ENCODE assay signal across 26 cellular contexts in genomic region chr13:33452873-33453558, GRCh38.
DNase-seq lines count a peak whose midpoint lies in the region; ATAC-seq and TF ChIP-seq lines count a peak whose summit lies in the region.
"Had no signal": no experiment of that assay in that cellular context is flagged by ENCODE, and none has a peak within 500 bp of the region (broad histone marks: within the 10 kb centered on the region; RNA-seq: fewer than 3 reads in every experiment).

No MANE protein-coding gene starts in this region.

- peak in 3 of 4 donors; percentile 10 to 66 (median 47) for TF ChIP-seq EP300 in sigmoid colon (IDR thresholded peaks at IDR 0.05)

- H3K27ac Mint-ChIP-seq in type B pancreatic cell: no peak overlapping the region
- no peak overlapping the region for H3K27ac Mint-ChIP-seq in stimulated activated effector memory CD8-positive, alpha-beta T cell treated with anti-CD3 and anti-CD28 coated beads, Interleukin-12 subunit alpha, Interleukin-12 subunit beta, amount 100 ng/mL, for 72 hours
- H3K27ac Mint-ChIP-seq: activated naive CD4-positive, alpha-beta T cell treated with anti-CD3 and anti-CD28 coated beads, Interleukin-2, amount 10 ng/mL, durations not matched to agents 7 days and 5 days; activated T-helper 1 cell treated with anti-CD3 and anti-CD28 coated beads, Interleukin-12 subunit alpha, Interleukin-12 subunit beta, Interleukin-2, Interleukin-4 antibody, amounts not matched to agents 30 ng/mL and 10 ng/mL and 1 ng/mL, durations not matched to agents 14 hours and 24 hours and 36 hours; immature natural killer cell; neural progenitor cell; WTC11 had no signal

- no peaks in the 10 kb centered on the region for H3K9me3 ChIP-seq in right cardiac atrium (ENCODE audit: control insufficient read depth, low read length)
- no peaks in the 10 kb centered on the region for H3K9me3 ChIP-seq in sigmoid colon

- H3K4me1 ChIP-seq in right cardiac atrium (ENCODE audit: control insufficient read depth, insufficient read depth, low read length): peaks cover 3% of the 10 kb centered on the region
- H3K4me1 ChIP-seq in sigmoid colon: peaks cover 0 to 44% (median 32%) of the 10 kb centered on the region in 4 donors
- H3K4me1 ChIP-seq: neural progenitor cell had no signal

- H3K36me3 ChIP-seq in sigmoid colon: no peaks in the 10 kb centered on the region
- H3K36me3 ChIP-seq: cardiac muscle cell, neural progenitor cell had no signal

- intact Hi-C loops in Right ventricle myocardium inferior (cut with DNase I): no loop called here
- intact Hi-C loops in cardiac septum (cut with DNase I): no loop called here
- intact Hi-C loops in right cardiac atrium (cut with DNase I): no loop called here
- intact Hi-C loops in sigmoid colon (cut with DNase I): loop anchor here (5.0 kb wide), 1 partner anchor 84 kb away; no protein-coding TSS in a partner anchor

- H3K27ac ChIP-seq in right cardiac atrium (ENCODE audit: low read length): peak overlapping the region; percentile 58
- peak overlapping the region in 3 of 4 donors; percentile 60 to 73 (median 69) for H3K27ac ChIP-seq in sigmoid colon
- H3K27ac ChIP-seq: 22Rv1, cardiac muscle cell, neural progenitor cell had no signal

- 43% methylated on average over 2 of the region's 2 CpGs for WGBS in right cardiac atrium
- WGBS in sigmoid colon, 2 donors: 77 to 86% methylated on average over 2 of the region's 2 CpGs

- H3K27me3 ChIP-seq in right cardiac atrium (ENCODE audit: control insufficient read depth, insufficient read depth): no peaks in the 10 kb centered on the region
- no peaks in the 10 kb centered on the region for H3K27me3 ChIP-seq in sigmoid colon
- H3K27me3 ChIP-seq: cardiac muscle cell, hepatocyte, neural progenitor cell had no signal

- ATAC-seq in Right ventricle myocardium inferior (peak; percentile 85), right cardiac atrium (peak; percentile 66 to 88)
- ATAC-seq in stimulated activated effector memory CD8-positive, alpha-beta T cell treated with anti-CD3 and anti-CD28 coated beads, Interleukin-12 subunit alpha, Interleukin-12 subunit beta, amount 100 ng/mL, for 72 hours: no peak
- ATAC-seq: WTC11 had no signal

- H3K27me3 Mint-ChIP-seq in type B pancreatic cell: no peaks in the 10 kb centered on the region
- H3K27me3 Mint-ChIP-seq: activated naive CD4-positive, alpha-beta T cell treated with anti-CD3 and anti-CD28 coated beads, Interleukin-2, amount 10 ng/mL, durations not matched to agents 7 days and 5 days had no signal

- no peak overlapping the region for H3K4me3 Mint-ChIP-seq in type B pancreatic cell
- H3K4me3 Mint-ChIP-seq in stimulated activated effector memory CD8-positive, alpha-beta T cell treated with anti-CD3 and anti-CD28 coated beads, Interleukin-12 subunit alpha, Interleukin-12 subunit beta, amount 100 ng/mL, for 72 hours: no peak overlapping the region
- H3K4me3 Mint-ChIP-seq: activated naive CD4-positive, alpha-beta T cell treated with anti-CD3 and anti-CD28 coated beads, Interleukin-2, amount 10 ng/mL, durations not matched to agents 7 days and 5 days; activated T-helper 1 cell treated with anti-CD3 and anti-CD28 coated beads, Interleukin-12 subunit alpha, Interleukin-12 subunit beta, Interleukin-2, Interleukin-4 antibody, amounts not matched to agents 30 ng/mL and 10 ng/mL and 1 ng/mL, durations not matched to agents 14 hours and 24 hours and 36 hours; immature natural killer cell; neural progenitor cell; WTC11 had no signal

- H3K36me3 Mint-ChIP-seq in type B pancreatic cell: no peaks in the 10 kb centered on the region
- H3K36me3 Mint-ChIP-seq in stimulated activated effector memory CD8-positive, alpha-beta T cell treated with anti-CD3 and anti-CD28 coated beads, Interleukin-12 subunit alpha, Interleukin-12 subunit beta, amount 100 ng/mL, for 72 hours: no peaks in the 10 kb centered on the region
- H3K36me3 Mint-ChIP-seq: activated naive CD4-positive, alpha-beta T cell treated with anti-CD3 and anti-CD28 coated beads, Interleukin-2, amount 10 ng/mL, durations not matched to agents 7 days and 5 days; immature natural killer cell; neural progenitor cell; WTC11 had no signal

- no peaks in the 10 kb centered on the region for H3K9me3 Mint-ChIP-seq in type B pancreatic cell
- H3K9me3 Mint-ChIP-seq in stimulated activated effector memory CD8-positive, alpha-beta T cell treated with anti-CD3 and anti-CD28 coated beads, Interleukin-12 subunit alpha, Interleukin-12 subunit beta, amount 100 ng/mL, for 72 hours: no peaks in the 10 kb centered on the region
- H3K9me3 Mint-ChIP-seq: activated naive CD4-positive, alpha-beta T cell treated with anti-CD3 and anti-CD28 coated beads, Interleukin-2, amount 10 ng/mL, durations not matched to agents 7 days and 5 days; activated T-helper 1 cell treated with anti-CD3 and anti-CD28 coated beads, Interleukin-12 subunit alpha, Interleukin-12 subunit beta, Interleukin-2, Interleukin-4 antibody, amounts not matched to agents 30 ng/mL and 10 ng/mL and 1 ng/mL, durations not matched to agents 14 hours and 24 hours and 36 hours; neural progenitor cell had no signal

- TF ChIP-seq POLR2A in sigmoid colon (IDR thresholded peaks at IDR 0.05): no peak

- DNase-seq in Right ventricle myocardium inferior (ENCODE audit: missing footprints): no peak
- DNase-seq in cardiac septum (ENCODE audit: low spot score): no peak
- no peak for DNase-seq in right cardiac atrium
- DNase-seq in sigmoid colon: peak; percentile 73
- no peak for DNase-seq in iPS-NIHi11 (ENCODE audit: low spot score)
- DNase-seq in mesenteric fat pad (ENCODE audit: low spot score): no peak
- DNase-seq in type B pancreatic cell (ENCODE audit: extremely low spot score, unreplicated experiment): no peak
- no peak for DNase-seq in stimulated activated effector memory CD8-positive, alpha-beta T cell treated with anti-CD3 and anti-CD28 coated beads, Interleukin-12 subunit alpha, Interleukin-12 subunit beta, amount 100 ng/mL, for 72 hours (ENCODE audit: low spot score in 2 of 2)
- DNase-seq: activated CD4-positive, alpha-beta T cell treated with anti-CD3 and anti-CD28 coated beads, Interleukin-2, amount 50 U/mL, for 1 hour; activated naive CD4-positive, alpha-beta T cell treated with anti-CD3 and anti-CD28 coated beads, Interleukin-2, amount 10 ng/mL, durations not matched to agents 7 days and 5 days; GF-D8; immature natural killer cell; KBM-7; MM.1S; NCI-H146; NCI-H524; NK-92 treated with Interleukin-12 subunit alpha and Interleukin-12 subunit beta, amount 100 ng/mL, for 24 hours; SIG-M5; SW 1271; T1000 had no signal

- no peaks in the 10 kb centered on the region for H3K4me1 Mint-ChIP-seq in type B pancreatic cell (ENCODE audit: unreplicated experiment)
- no peaks in the 10 kb centered on the region for H3K4me1 Mint-ChIP-seq in stimulated activated effector memory CD8-positive, alpha-beta T cell treated with anti-CD3 and anti-CD28 coated beads, Interleukin-12 subunit alpha, Interleukin-12 subunit beta, amount 100 ng/mL, for 72 hours
- H3K4me1 Mint-ChIP-seq: activated naive CD4-positive, alpha-beta T cell treated with anti-CD3 and anti-CD28 coated beads, Interleukin-2, amount 10 ng/mL, durations not matched to agents 7 days and 5 days; immature natural killer cell; neural progenitor cell; WTC11 had no signal

- H3K4me3 ChIP-seq in right cardiac atrium (ENCODE audit: low read length) (no peak overlapping the region), sigmoid colon (no peak overlapping the region)
- H3K4me3 ChIP-seq: cardiac muscle cell, hepatocyte, neural progenitor cell had no signal

- no peak for TF ChIP-seq CTCF in sigmoid colon (IDR thresholded peaks at IDR 0.05)
- TF ChIP-seq CTCF in type B pancreatic cell (conservative IDR thresholded peaks at IDR 0.05): no peak
